8 cellular contexts compared by ENCODE assay signal in genomic region chr3:105868745-105869530, GRCh38. TPM values are rescaled to one million over a fixed set of nuclear protein-coding genes. Genes with fewer than 3 reads are reported as not detected.
DNase-seq lines count a peak whose midpoint lies in the region; ATAC-seq and TF ChIP-seq lines count a peak whose summit lies in the region.

TSS of gene CBLB (minus strand) at chr3:105869012. CDS start at chr3:105867577, 1,435 bp downstream.

- DNase-seq in Daoy (ENCODE audit: low read depth) (peak; percentile 96), H4 (ENCODE audit: low spot score) (peak; percentile 96), LoVo (ENCODE audit: low spot score) (peak; percentile 91), RWPE2 (ENCODE audit: low spot score) (peak; percentile 93), fibroblast of lung (ENCODE audit: low read depth in 2 of 2) (peak; percentile 98 to 99)
- DNase-seq in activated T-helper 2 cell treated with anti-CD3 and anti-CD28 coated beads, Interferon-gamma antibody, Interleukin-2, Interleukin-4, amounts not matched to agents 10 μg/mL and 5 μg/mL and 100 μg/mL, durations not matched to agents 14 hours and 24 hours and 36 hours (ENCODE audit: low spot score): peak; percentile 82
- DNase-seq in naive thymus-derived CD4-positive, alpha-beta T cell: peak; percentile 72 to 89 (median 85)
- DNase-seq in stimulated activated naive B cell treated with anti-CD40 and anti-IgM and Interleukin-4, amounts not matched to agents 10 μg/mL and 1 μg/mL and 100 μg/mL, for 72 hours: peak; percentile 81

- TF ChIP-seq CTCF in RWPE2 (IDR thresholded peaks at IDR 0.05; ENCODE audit: poor library complexity, severe bottlenecking) (no peak), fibroblast of lung (conservative IDR thresholded peaks at IDR 0.05 in 1 of 2, IDR thresholded peaks at IDR 0.05 in 1 of 2; ENCODE audit: low read depth in 1 of 2, low read length in 2 of 2) (no peak)

- H3K27me3 Mint-ChIP-seq in activated T-helper 2 cell treated with anti-CD3 and anti-CD28 coated beads, Interferon-gamma antibody, Interleukin-2, Interleukin-4, amounts not matched to agents 10 μg/mL and 5 μg/mL and 100 μg/mL, durations not matched to agents 14 hours and 24 hours and 36 hours (ENCODE audit: low read depth): no peaks in the 10 kb centered on the region
- H3K27me3 Mint-ChIP-seq in naive thymus-derived CD4-positive, alpha-beta T cell: no peaks in the 10 kb centered on the region
- H3K27me3 Mint-ChIP-seq in stimulated activated naive B cell treated with anti-CD40 and anti-IgM and Interleukin-4, amounts not matched to agents 10 μg/mL and 1 μg/mL and 100 μg/mL, for 72 hours: no peaks in the 10 kb centered on the region

- H3K4me2 ChIP-seq in fibroblast of lung (ENCODE audit: extremely low read depth, insufficient read depth, low read length): peak within 1 kb of the TSS; percentile 98

- H3K9ac ChIP-seq in fibroblast of lung (ENCODE audit: insufficient read depth, low read length): peak within 1 kb of the TSS; percentile 98

- ATAC-seq in RWPE2 (ENCODE audit: low read depth): peak; percentile 89
- ATAC-seq in naive thymus-derived CD4-positive, alpha-beta T cell: peak; percentile 93
- peak; percentile 90 to 92 for ATAC-seq in stimulated activated naive B cell treated with anti-CD40 and anti-IgM and Interleukin-4, amounts not matched to agents 10 μg/mL and 1 μg/mL and 100 μg/mL, for 72 hours (replicated peaks)

- peak within 1 kb of the TSS; percentile 88 for H2AFZ ChIP-seq in fibroblast of lung (ENCODE audit: low read length)

- H3K4me1 ChIP-seq in RWPE2 (ENCODE audit: insufficient read depth, poor library complexity, severe bottlenecking): peaks cover 30% of the 10 kb centered on the region
- no peaks in the 10 kb centered on the region for H3K4me1 ChIP-seq in fibroblast of lung (ENCODE audit: control insufficient read depth, extremely low read depth, insufficient read depth, low read length)
- peaks cover 31 to 41% of the 10 kb centered on the region in 2 donors for H3K4me1 ChIP-seq in naive thymus-derived CD4-positive, alpha-beta T cell (ENCODE audit: control insufficient read depth in 2 of 2, insufficient read depth in 2 of 2, low read length in 2 of 2)

- H3K27me3 ChIP-seq in RWPE2 (ENCODE audit: insufficient read depth, poor library complexity, severe bottlenecking) (no peaks in the 10 kb centered on the region), fibroblast of lung (ENCODE audit: control insufficient read depth, insufficient read depth, low read length) (no peaks in the 10 kb centered on the region)
- no peaks in the 10 kb centered on the region for H3K27me3 ChIP-seq in naive thymus-derived CD4-positive, alpha-beta T cell (ENCODE audit: control insufficient read depth in 2 of 2, insufficient read depth in 2 of 2, low read length in 2 of 2)

- peak within 1 kb of the TSS; percentile 42 for H3K27ac ChIP-seq in RWPE2 (ENCODE audit: poor library complexity, severe bottlenecking)
- H3K27ac ChIP-seq in fibroblast of lung (ENCODE audit: insufficient read depth, low read length): peak within 1 kb of the TSS; percentile 97
- H3K27ac ChIP-seq in naive thymus-derived CD4-positive, alpha-beta T cell (ENCODE audit: low read depth, low read length): peak within 1 kb of the TSS; percentile 91

- peak within 1 kb of the TSS; percentile 86 for H3K4me3 ChIP-seq in RWPE2 (ENCODE audit: severe bottlenecking)
- peak within 1 kb of the TSS; percentile 68 to 95 (median 88) for H3K4me3 ChIP-seq in fibroblast of lung (replicated peaks in 1 of 4; ENCODE audit: control extremely low read depth in 1 of 4, insufficient read depth in 1 of 4, low read depth in 3 of 4, low read length in 4 of 4)
- H3K4me3 ChIP-seq in naive thymus-derived CD4-positive, alpha-beta T cell (ENCODE audit: low read length): peak within 1 kb of the TSS; percentile 86

- H3K4me3 Mint-ChIP-seq in activated T-helper 2 cell treated with anti-CD3 and anti-CD28 coated beads, Interferon-gamma antibody, Interleukin-2, Interleukin-4, amounts not matched to agents 10 μg/mL and 5 μg/mL and 100 μg/mL, durations not matched to agents 14 hours and 24 hours and 36 hours (ENCODE audit: low read depth): peak within 1 kb of the TSS; percentile 89
- H3K4me3 Mint-ChIP-seq in naive thymus-derived CD4-positive, alpha-beta T cell: peak within 1 kb of the TSS; percentile 89 to 100 (median 97)
- peak within 1 kb of the TSS; percentile 96 to 97 for H3K4me3 Mint-ChIP-seq in stimulated activated naive B cell treated with anti-CD40 and anti-IgM and Interleukin-4, amounts not matched to agents 10 μg/mL and 1 μg/mL and 100 μg/mL, for 72 hours

- peak within 1 kb of the TSS; percentile 93 for H3K27ac Mint-ChIP-seq in activated T-helper 2 cell treated with anti-CD3 and anti-CD28 coated beads, Interferon-gamma antibody, Interleukin-2, Interleukin-4, amounts not matched to agents 10 μg/mL and 5 μg/mL and 100 μg/mL, durations not matched to agents 14 hours and 24 hours and 36 hours
- H3K27ac Mint-ChIP-seq in naive thymus-derived CD4-positive, alpha-beta T cell: peak within 1 kb of the TSS; percentile 89 to 98 (median 94)
- peak within 1 kb of the TSS; percentile 98 for H3K27ac Mint-ChIP-seq in stimulated activated naive B cell treated with anti-CD40 and anti-IgM and Interleukin-4, amounts not matched to agents 10 μg/mL and 1 μg/mL and 100 μg/mL, for 72 hours

- CTCF ChIA-PET in naive thymus-derived CD4-positive, alpha-beta T cell (lab: Charles Lee): interaction anchor here (1.5 kb wide), 1 partner anchor 338 kb away, joined by 5 read pairs; no protein-coding TSS in a partner anchor

- no peaks in the 10 kb centered on the region for H3K9me3 Mint-ChIP-seq in activated T-helper 2 cell treated with anti-CD3 and anti-CD28 coated beads, Interferon-gamma antibody, Interleukin-2, Interleukin-4, amounts not matched to agents 10 μg/mL and 5 μg/mL and 100 μg/mL, durations not matched to agents 14 hours and 24 hours and 36 hours
- H3K9me3 Mint-ChIP-seq in naive thymus-derived CD4-positive, alpha-beta T cell: no peaks in the 10 kb centered on the region
- no peaks in the 10 kb centered on the region for H3K9me3 Mint-ChIP-seq in stimulated activated naive B cell treated with anti-CD40 and anti-IgM and Interleukin-4, amounts not matched to agents 10 μg/mL and 1 μg/mL and 100 μg/mL, for 72 hours

- POLR2A ChIA-PET in naive thymus-derived CD4-positive, alpha-beta T cell (lab: Charles Lee): interaction anchor here (0.5 to 2.5 kb wide), 12 partner anchors 9 to 189 kb away, joined by 3 to 10 read pairs (median 3); no protein-coding TSS in a partner anchor

- H3K79me2 ChIP-seq in fibroblast of lung (ENCODE audit: control insufficient read depth, insufficient read depth, low read length): peaks cover 36% of the 10 kb centered on the region

- no peaks in the 10 kb centered on the region for H4K20me1 ChIP-seq in fibroblast of lung (ENCODE audit: control insufficient read depth, extremely low read depth, insufficient read depth, low read length)

- peaks cover 26% of the 10 kb centered on the region for H3K4me1 Mint-ChIP-seq in activated T-helper 2 cell treated with anti-CD3 and anti-CD28 coated beads, Interferon-gamma antibody, Interleukin-2, Interleukin-4, amounts not matched to agents 10 μg/mL and 5 μg/mL and 100 μg/mL, durations not matched to agents 14 hours and 24 hours and 36 hours (ENCODE audit: low read depth)
- H3K4me1 Mint-ChIP-seq in naive thymus-derived CD4-positive, alpha-beta T cell: peaks cover 23 to 57% (median 49%) of the 10 kb centered on the region in 7 donors
- peaks cover 24 to 38% of the 10 kb centered on the region in 2 donors for H3K4me1 Mint-ChIP-seq in stimulated activated naive B cell treated with anti-CD40 and anti-IgM and Interleukin-4, amounts not matched to agents 10 μg/mL and 1 μg/mL and 100 μg/mL, for 72 hours

- H3K36me3 ChIP-seq in RWPE2 (ENCODE audit: low read depth): peaks cover 23% of the 10 kb centered on the region
- no peaks in the 10 kb centered on the region for H3K36me3 ChIP-seq in fibroblast of lung (ENCODE audit: control insufficient read depth, insufficient read depth, low read length)
- H3K36me3 ChIP-seq in naive thymus-derived CD4-positive, alpha-beta T cell (ENCODE audit: control insufficient read depth in 2 of 3, insufficient read depth in 3 of 3, low read length in 3 of 3): peaks cover 0 to 15% (median 7%) of the 10 kb centered on the region in 3 experiments

- intact Hi-C loops in activated T-helper 2 cell treated with anti-CD3 and anti-CD28 coated beads, Interferon-gamma antibody, Interleukin-2, Interleukin-4, amounts not matched to agents 10 μg/mL and 5 μg/mL and 100 μg/mL, durations not matched to agents 14 hours and 24 hours and 36 hours (cut with micrococcal nuclease): loop anchor here (1.0 to 5.0 kb wide), 10 partner anchors 8 to 738 kb away; no protein-coding TSS in a partner anchor
- intact Hi-C loops in naive thymus-derived CD4-positive, alpha-beta T cell (cut with micrococcal nuclease): loop anchor here (1.0 to 5.0 kb wide), 18 partner anchors 8 to 1653 kb away; partner anchors contain the start of genes ALCAM (in 2 of the 2) and BBX (in 1 of the 2)

- peaks cover 43% of the 10 kb centered on the region for H3K36me3 Mint-ChIP-seq in activated T-helper 2 cell treated with anti-CD3 and anti-CD28 coated beads, Interferon-gamma antibody, Interleukin-2, Interleukin-4, amounts not matched to agents 10 μg/mL and 5 μg/mL and 100 μg/mL, durations not matched to agents 14 hours and 24 hours and 36 hours (ENCODE audit: low read depth)
- peaks cover 0 to 36% (median 9%) of the 10 kb centered on the region in 5 donors for H3K36me3 Mint-ChIP-seq in naive thymus-derived CD4-positive, alpha-beta T cell
- peaks cover 2 to 3% of the 10 kb centered on the region in 2 donors for H3K36me3 Mint-ChIP-seq in stimulated activated naive B cell treated with anti-CD40 and anti-IgM and Interleukin-4, amounts not matched to agents 10 μg/mL and 1 μg/mL and 100 μg/mL, for 72 hours

- H3K9me3 ChIP-seq in RWPE2 (ENCODE audit: severe bottlenecking) (no peaks in the 10 kb centered on the region), fibroblast of lung (ENCODE audit: control insufficient read depth, insufficient read depth, low read depth, low read length) (no peaks in the 10 kb centered on the region)
- H3K9me3 ChIP-seq in naive thymus-derived CD4-positive, alpha-beta T cell (ENCODE audit: control insufficient read depth in 2 of 3, low read length in 3 of 3): no peaks in the 10 kb centered on the region

RNA-seq across cellular contexts. Expression of gene CBLB, which starts in this region (rescaled TPM):
- 10.9 and 12.3 TPM in 2 replicates for total RNA-seq in Daoy (2014; rRNA removed; shearing (Covaris generic))
- 22.4 and 22.5 TPM in 2 replicates for total RNA-seq in H4 (2014; rRNA removed; shearing (Covaris generic))
- 146 and 152 TPM in 2 replicates for total RNA-seq in activated T-helper 2 cell treated with anti-CD3 and anti-CD28 coated beads, Interferon-gamma antibody, Interleukin-2, Interleukin-4, amounts not matched to agents 10 μg/mL and 5 μg/mL and 100 μg/mL, durations not matched to agents 14 hours and 24 hours and 36 hours
- total RNA-seq in fibroblast of lung: 19.8 and 26.9 TPM in 2 replicates
- 14.6 and 28.5 TPM in 2 replicates for polyA plus RNA-seq in fibroblast of lung
- polyA plus RNA-seq in fibroblast of lung (2012): 7.0 and 23.6 TPM in 2 replicates
- polyA minus RNA-seq in fibroblast of lung (ENCODE audit: low replicate concordance): 10.2 and 20.1 TPM in 2 replicates
- total RNA-seq in naive thymus-derived CD4-positive, alpha-beta T cell: 100 to 1,000 TPM in 3 of 5 experiments, 10 to 100 TPM in 2; 82.8 to 135 (median 109) TPM
- polyA plus RNA-seq in naive thymus-derived CD4-positive, alpha-beta T cell: 10 to 100 TPM; 22.4 to 30.4 TPM

Comparison
In these comparisons a context has a peak if more than half of its experiments do, and no peak if none do; other contexts are left out.
1. Peak in every context shown above with its lines: DNase-seq, ATAC-seq, H3K4me3 ChIP-seq and H3K27ac ChIP-seq.
2. H3K27ac ChIP-seq: peak in every context shown above with its lines; median percentile 97 in fibroblast of lung; 91 in naive thymus-derived CD4-positive, alpha-beta T cell; 42 in RWPE2.